Comparison of ENCODE assay signal across 18 cellular contexts in the genomic region with DNA sequence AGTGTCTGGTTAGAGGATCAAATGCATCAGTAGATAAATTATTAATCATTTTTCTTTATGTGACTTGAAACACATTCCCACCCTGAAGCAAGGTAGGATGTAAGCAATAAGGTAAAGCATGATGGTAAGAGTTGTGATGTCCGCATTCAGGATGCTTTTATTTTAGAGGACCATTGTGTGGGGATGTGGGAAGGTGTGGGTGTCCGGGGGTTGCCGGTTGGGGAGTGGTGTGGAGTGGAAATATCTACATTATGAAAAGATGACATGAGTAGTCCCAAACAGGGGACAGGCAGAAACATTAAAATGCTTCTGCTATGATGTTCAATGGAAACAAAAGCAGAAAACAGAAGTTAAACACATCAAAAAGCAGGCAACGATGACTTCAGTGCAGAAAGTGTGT.
DNase-seq lines count a peak whose midpoint lies in the region; ATAC-seq, FAIRE-seq and TF ChIP-seq lines count a peak whose summit lies in the region.
"Had no signal": no experiment of that assay in that cellular context is flagged by ENCODE, and none has a peak within 500 bp of the region (broad histone marks: within the 10 kb centered on the region; RNA-seq: fewer than 3 reads in every experiment).

No MANE protein-coding gene starts in this region.

- intact Hi-C loops in PC-9 (cut with micrococcal nuclease; ENCODE audit: unreplicated experiment) (no loop called here), endothelial cell of umbilical vein (cut with micrococcal nuclease) (loop anchor here (1.0 kb wide), 3 partner anchors 36 to 217 kb away; no protein-coding TSS in a partner anchor)

- CTCF ChIA-PET in PC-9 (lab: Charles Lee) (no interaction called here), endothelial cell of umbilical vein (lab: Charles Lee) (no interaction called here)

- no peak for FAIRE-seq in endothelial cell of umbilical vein (lab: Jason Lieb, UNC)
- no peak for FAIRE-seq in H54 (lab: Jason Lieb, UNC)
- FAIRE-seq: HepG2 had no signal

- ATAC-seq in GM18498 (IDR thresholded peaks at IDR 0.05; ENCODE audit: unreplicated experiment): no peak
- ATAC-seq in HG03439 (IDR thresholded peaks at IDR 0.05; ENCODE audit: unreplicated experiment): no peak

- no peak for TF ChIP-seq POLR2A in endothelial cell of umbilical vein (IDR thresholded peaks at IDR 0.05; ENCODE audit: low read depth, low read length)
- TF ChIP-seq POLR2A in H54 (IDR thresholded peaks at IDR 0.05; ENCODE audit: low read depth, low read length): no peak

- dilution Hi-C loops in endothelial cell of umbilical vein (cut with MboI; ENCODE audit: extremely low pct_ligation_motif_present, low sequenced_read_pairs): no loop called here

- peaks cover 17% of the 10 kb centered on the region for H3K4me1 ChIP-seq in ACC112 (ENCODE audit: control insufficient read depth, insufficient read depth, low read length, unreplicated experiment)
- peaks cover 22 to 40% (median 26%) of the 10 kb centered on the region in 10 experiments for H3K4me1 ChIP-seq in BLaER1 treated with 17β-estradiol and CSF1 and Interleukin-3, amounts not matched to agents 10 nM and 100 nM
- peaks cover 49% of the 10 kb centered on the region for H3K4me1 ChIP-seq in PC-9 (replicated peaks; ENCODE audit: insufficient read depth)
- peaks cover 19% of the 10 kb centered on the region for H3K4me1 ChIP-seq in endothelial cell of umbilical vein (ENCODE audit: control insufficient read depth, extremely low read depth, insufficient read depth, low read length)
- H3K4me1 ChIP-seq: BE2C had no signal

- DNase-seq in PC-9 (no peak), endothelial cell of umbilical vein (ENCODE audit: low read depth, low spot score) (no peak), H54 (ENCODE audit: insufficient read length, low spot score) (no peak)
- DNase-seq in stimulated activated CD4-positive, alpha-beta T cell treated with anti-CD3 and anti-CD28 coated beads, Interleukin-15, amount 100 ng/mL, for 24 hours: no peak
- DNase-seq: 8988T; CD4-positive, alpha-beta memory T cell; DMS153; DMS79; GDM1; HCEC 1CT; HFFc6 had no signal

- H2AFZ ChIP-seq in ACC112 (ENCODE audit: low read length, unreplicated experiment) (no peak overlapping the region), PC-9 (no peak overlapping the region), endothelial cell of umbilical vein (ENCODE audit: low read depth, low read length) (no peak overlapping the region)

- no peaks in the 10 kb centered on the region for H3K36me3 ChIP-seq in ACC112 (ENCODE audit: insufficient read depth, low read length)
- H3K36me3 ChIP-seq in BLaER1 treated with 17β-estradiol and CSF1 and Interleukin-3, amounts not matched to agents 10 nM and 100 nM: no peaks in the 10 kb centered on the region
- no peaks in the 10 kb centered on the region for H3K36me3 ChIP-seq in PC-9 (ENCODE audit: low read depth)
- H3K36me3 ChIP-seq in endothelial cell of umbilical vein (ENCODE audit: control insufficient read depth in 2 of 2, extremely low read depth in 1 of 2, insufficient read depth in 2 of 2, low read length in 2 of 2): no peaks in the 10 kb centered on the region
- H3K36me3 ChIP-seq: BE2C had no signal

- no peaks in the 10 kb centered on the region for H4K20me1 ChIP-seq in BLaER1 treated with 17β-estradiol and CSF1 and Interleukin-3, amounts not matched to agents 10 nM and 100 nM
- no peaks in the 10 kb centered on the region for H4K20me1 ChIP-seq in PC-9 (ENCODE audit: insufficient read depth)
- no peaks in the 10 kb centered on the region for H4K20me1 ChIP-seq in endothelial cell of umbilical vein (replicated peaks; ENCODE audit: control insufficient read depth, extremely low read depth, insufficient read depth, low read length)

- no peaks in the 10 kb centered on the region for H3K27me3 ChIP-seq in ACC112 (ENCODE audit: insufficient read depth, low read length)
- H3K27me3 ChIP-seq in BLaER1 treated with 17β-estradiol and CSF1 and Interleukin-3, amounts not matched to agents 10 nM and 100 nM: no peaks in the 10 kb centered on the region
- H3K27me3 ChIP-seq in PC-9 (ENCODE audit: insufficient read depth, low read depth): no peaks in the 10 kb centered on the region
- H3K27me3 ChIP-seq in endothelial cell of umbilical vein (ENCODE audit: control insufficient read depth in 2 of 2, insufficient read depth in 2 of 2, low read length in 2 of 2): peaks cover 0 to 9% of the 10 kb centered on the region in 2 experiments
- H3K27me3 ChIP-seq: BE2C had no signal

- H3K79me2 ChIP-seq in ACC112 (ENCODE audit: control insufficient read depth, insufficient read depth, low read length, unreplicated experiment) (no peaks in the 10 kb centered on the region), PC-9 (ENCODE audit: low read depth) (no peaks in the 10 kb centered on the region), endothelial cell of umbilical vein (ENCODE audit: control insufficient read depth, insufficient read depth, low read length) (no peaks in the 10 kb centered on the region)

- peaks cover 21% of the 10 kb centered on the region; the same call in 1 of the 2 replicates for H3F3A ChIP-seq in PC-9 (ENCODE audit: insufficient read depth, low read depth)

- H3K9me3 ChIP-seq in BLaER1 treated with 17β-estradiol and CSF1 and Interleukin-3, amounts not matched to agents 10 nM and 100 nM (replicated peaks in 1 of 11): peaks cover 0 to 10% (median 0%) of the 10 kb centered on the region in 11 experiments; a peak in 5 of 22 replicates
- H3K9me3 ChIP-seq in PC-9 (ENCODE audit: insufficient read depth, low read depth): no peaks in the 10 kb centered on the region
- no peaks in the 10 kb centered on the region for H3K9me3 ChIP-seq in endothelial cell of umbilical vein (replicated peaks; ENCODE audit: control insufficient read depth, insufficient read depth, low read length)
- H3K9me3 ChIP-seq: BE2C had no signal

- H3K27ac ChIP-seq in ACC112 (ENCODE audit: low read depth, low read length) (peak overlapping the region; percentile 44; the same call in 1 of the 2 replicates), PC-9 (0 out of 2 replicates have a peak overlapping the region, but pooled peaks have one; percentile 37), endothelial cell of umbilical vein (ENCODE audit: insufficient read depth, low read depth, low read length) (peak overlapping the region; percentile 16)
- peak overlapping the region in 9 of 11 experiments; percentile 47 to 80 (median 64); a peak in 18 of 22 replicates for H3K27ac ChIP-seq in BLaER1 treated with 17β-estradiol and CSF1 and Interleukin-3, amounts not matched to agents 10 nM and 100 nM
- H3K27ac ChIP-seq: GM23248 had no signal

- H3K9me1 ChIP-seq in endothelial cell of umbilical vein (replicated peaks; ENCODE audit: control insufficient read depth, extremely low read depth, insufficient read depth, low read length): no peaks in the 10 kb centered on the region

- TF ChIP-seq CTCF in PC-9 (conservative IDR thresholded peaks at IDR 0.05) (no peak), endothelial cell of umbilical vein (IDR thresholded peaks at IDR 0.05; ENCODE audit: extremely low read depth in 1 of 2, insufficient read depth in 1 of 2, low read depth in 1 of 2, low read length in 2 of 2) (no peak)

- H3K4me2 ChIP-seq in BLaER1 treated with 17β-estradiol and CSF1 and Interleukin-3, amounts not matched to agents 10 nM and 100 nM: peak overlapping the region; percentile 56 to 84 (median 70)
- no peak overlapping the region for H3K4me2 ChIP-seq in PC-9
- H3K4me2 ChIP-seq in endothelial cell of umbilical vein (ENCODE audit: insufficient read depth, low read length): peak overlapping the region; percentile 52

- peak overlapping the region in 7 of 11 experiments; percentile 14 to 52 (median 47); a peak in 9 of 22 replicates for H3K9ac ChIP-seq in BLaER1 treated with 17β-estradiol and CSF1 and Interleukin-3, amounts not matched to agents 10 nM and 100 nM
- H3K9ac ChIP-seq in endothelial cell of umbilical vein (replicated peaks; ENCODE audit: extremely low read depth, insufficient read depth, low read length): no peak overlapping the region
- H3K9ac ChIP-seq: GM23248 had no signal

- BruUV-seq in PC-9 (replicated peaks; lab: Mats Ljungman, UMichigan) (no TSS peak), endothelial cell of umbilical vein (replicated peaks; lab: Mats Ljungman, UMichigan) (no TSS peak)

- H3K4me3 ChIP-seq in ACC112 (ENCODE audit: low read depth, low read length): no peak overlapping the region
- no peak overlapping the region for H3K4me3 ChIP-seq in BLaER1 treated with 17β-estradiol and CSF1 and Interleukin-3, amounts not matched to agents 10 nM and 100 nM
- H3K4me3 ChIP-seq in PC-9: no peak overlapping the region
- H3K4me3 ChIP-seq in endothelial cell of umbilical vein (replicated peaks in 1 of 3; ENCODE audit: insufficient read depth in 1 of 3, low read depth in 1 of 3, low read length in 3 of 3): no peak overlapping the region
- H3K4me3 ChIP-seq: GM23248 had no signal

- H3K9me2 ChIP-seq in PC-9 (ENCODE audit: insufficient read depth): no peaks in the 10 kb centered on the region

- POLR2A ChIA-PET in PC-9 (lab: Charles Lee; ENCODE audit: unreplicated experiment): interaction anchor here (0.7 kb wide), 1 partner anchor 152 kb away, joined by 4 read pairs; no protein-coding TSS in a partner anchor
- POLR2A ChIA-PET in endothelial cell of umbilical vein (lab: Charles Lee): no interaction called here

TF ChIP-seq in endothelial cell of umbilical vein, 7 proteins besides CTCF, POLR2A, EP300 and RAD21:
- TF ChIP-seq JUN (IDR thresholded peaks at IDR 0.05; ENCODE audit: borderline replicate concordance, insufficient read depth, insufficient read length, low read depth): no peak
- no peak for TF ChIP-seq MYC (IDR thresholded peaks at IDR 0.05; ENCODE audit: low read depth, low read length)
- TF ChIP-seq GATA2 (IDR thresholded peaks at IDR 0.05; ENCODE audit: insufficient read depth, insufficient read length, low read depth, low read length): no peak
- TF ChIP-seq EZH2 (IDR thresholded peaks at IDR 0.05; ENCODE audit: borderline replicate concordance, low read depth, low read length, severe bottlenecking): no peak
- TF ChIP-seq POLR2AphosphoS5 (IDR thresholded peaks at IDR 0.05; ENCODE audit: insufficient read depth, low read depth, low read length): no peak
- no peak for TF ChIP-seq FOS (IDR thresholded peaks at IDR 0.05; ENCODE audit: borderline replicate concordance, insufficient read depth, low read length)
- TF ChIP-seq, protein P1, sequence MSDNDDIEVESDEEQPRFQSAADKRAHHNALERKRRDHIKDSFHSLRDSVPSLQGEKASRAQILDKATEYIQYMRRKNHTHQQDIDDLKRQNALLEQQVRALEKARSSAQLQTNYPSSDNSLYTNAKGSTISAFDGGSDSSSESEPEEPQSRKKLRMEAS (IDR thresholded peaks at IDR 0.05; ENCODE audit: insufficient read depth, insufficient read length): no peak
